In the genomic region with DNA sequence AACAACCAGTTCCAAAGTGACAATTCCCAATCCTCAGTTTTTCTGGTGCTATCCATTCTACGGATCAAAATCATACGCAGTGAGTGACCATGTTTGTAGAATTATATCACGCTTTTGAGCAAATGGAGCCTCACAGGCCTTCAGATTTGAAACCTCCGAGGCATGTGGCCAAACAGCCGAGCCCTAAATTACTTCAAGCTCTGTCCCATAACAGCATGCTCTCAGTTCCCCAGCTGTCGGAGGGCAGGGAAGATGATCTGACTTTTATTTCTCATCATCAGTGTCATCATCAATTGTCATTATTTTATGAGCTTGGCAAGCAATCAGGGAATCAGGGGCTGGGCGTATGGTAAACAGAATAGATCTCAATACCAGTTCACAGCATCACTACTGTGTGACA, we compare ENCODE assay signal across 24 cellular contexts.
"Had no signal": no experiment of that assay in that cellular context is flagged by ENCODE, and none has a peak within 500 bp of the region (broad histone marks: within the 10 kb centered on the region; RNA-seq: fewer than 3 reads in every experiment).

No MANE protein-coding gene starts in this region.

- H3K27ac ChIP-seq: hepatocyte, VCaP had no signal

- ATAC-seq: activated CD8-positive, alpha-beta T cell treated with anti-CD3 and anti-CD28 coated beads, Interleukin-2, amount 10 ng/mL, durations not matched to agents 7 days and 5 days; activated naive CD8-positive, alpha-beta T cell treated with anti-CD3 and anti-CD28 coated beads, Interleukin-2, amount 50 U/mL, for 24 hours; left lobe of liver; naive thymus-derived CD8-positive, alpha-beta T cell; T-cell had no signal

- H3K27me3 Mint-ChIP-seq: naive thymus-derived CD8-positive, alpha-beta T cell had no signal

- H3K4me2 ChIP-seq: hepatocyte had no signal

- H3K27me3 ChIP-seq: hepatocyte, tibial nerve had no signal

- H3K36me3 ChIP-seq: tibial nerve had no signal

- H3K9me3 Mint-ChIP-seq: activated naive CD8-positive, alpha-beta T cell treated with anti-CD3 and anti-CD28 coated beads, Interleukin-2, amount 50 U/mL, for 24 hours; activated T-helper 1 cell treated with anti-CD3 and anti-CD28 coated beads, Interleukin-12 subunit alpha, Interleukin-12 subunit beta, Interleukin-2, Interleukin-4 antibody, amounts not matched to agents 30 ng/mL and 10 ng/mL and 1 ng/mL, durations not matched to agents 14 hours and 24 hours and 36 hours; immature natural killer cell; naive thymus-derived CD8-positive, alpha-beta T cell; stimulated activated naive CD8-positive, alpha-beta T cell treated with anti-CD3 and anti-CD28 coated beads, Interleukin-15, Interleukin-2, amounts not matched to agents 100 ng/mL and 50 ng/mL, for 24 hours; T-cell; T-helper 2 cell treated with Interferon-gamma antibody and Interleukin-4, amounts not matched to agents 5 μg/mL and 100 μg/mL, for 36 hours had no signal

- H2AFZ ChIP-seq: hepatocyte had no signal

- H3K4me3 ChIP-seq: hepatocyte, tibial nerve had no signal

- H3K27ac Mint-ChIP-seq: activated CD8-positive, alpha-beta T cell treated with anti-CD3 and anti-CD28 coated beads, Interleukin-2, amount 10 ng/mL, durations not matched to agents 7 days and 5 days; activated naive CD8-positive, alpha-beta T cell treated with anti-CD3 and anti-CD28 coated beads, Interleukin-2, amount 50 U/mL, for 24 hours; activated T-helper 1 cell treated with anti-CD3 and anti-CD28 coated beads, Interleukin-12 subunit alpha, Interleukin-12 subunit beta, Interleukin-2, Interleukin-4 antibody, amounts not matched to agents 30 ng/mL and 10 ng/mL and 1 ng/mL, durations not matched to agents 14 hours and 24 hours and 36 hours; immature natural killer cell; progenitor cell of endocrine pancreas; stimulated activated naive CD8-positive, alpha-beta T cell treated with anti-CD3 and anti-CD28 coated beads, Interleukin-15, Interleukin-2, amounts not matched to agents 100 ng/mL and 50 ng/mL, for 24 hours; T-cell; T-helper 2 cell treated with Interferon-gamma antibody and Interleukin-4, amounts not matched to agents 5 μg/mL and 100 μg/mL, for 36 hours had no signal

- H3K9me3 ChIP-seq: tibial nerve had no signal

- DNase-seq: activated CD4-positive, alpha-beta T cell treated with anti-CD3 and anti-CD28 coated beads, Interleukin-2, amount 50 U/mL, for 1 hour; activated CD4-positive, CD25-positive, alpha-beta regulatory T cell treated with anti-CD3 and anti-CD28 coated beads, Interleukin-2, amount 50 U/mL, for 72 hours; activated CD8-positive, alpha-beta T cell treated with anti-CD3 and anti-CD28 coated beads, Interleukin-2, amount 10 ng/mL, durations not matched to agents 7 days and 5 days; activated gamma-delta T cell; activated naive CD4-positive, alpha-beta T cell treated with anti-CD3 and anti-CD28 coated beads, Interleukin-2, amount 50 U/mL, for 16 hours; activated naive CD8-positive, alpha-beta T cell treated with anti-CD3 and anti-CD28 coated beads, Interleukin-2, amount 50 U/mL, for 24 hours; caudate nucleus; dermis blood vessel endothelial cell; effector CD8-positive, alpha-beta T cell; foreskin melanocyte; glutamatergic neuron; immature natural killer cell; mammary epithelial cell; naive thymus-derived CD8-positive, alpha-beta T cell; stimulated activated CD4-positive, alpha-beta T cell treated with anti-CD3 and anti-CD28 coated beads, Interleukin-12 subunit alpha, Interleukin-12 subunit beta, amount 100 ng/mL, for 4 hours; T-cell had no signal

- H3K36me3 Mint-ChIP-seq: immature natural killer cell; naive thymus-derived CD8-positive, alpha-beta T cell; T-cell had no signal

- H3K4me3 Mint-ChIP-seq: activated CD8-positive, alpha-beta T cell treated with anti-CD3 and anti-CD28 coated beads, Interleukin-2, amount 10 ng/mL, durations not matched to agents 7 days and 5 days; activated naive CD8-positive, alpha-beta T cell treated with anti-CD3 and anti-CD28 coated beads, Interleukin-2, amount 50 U/mL, for 24 hours; activated T-helper 1 cell treated with anti-CD3 and anti-CD28 coated beads, Interleukin-12 subunit alpha, Interleukin-12 subunit beta, Interleukin-2, Interleukin-4 antibody, amounts not matched to agents 30 ng/mL and 10 ng/mL and 1 ng/mL, durations not matched to agents 14 hours and 24 hours and 36 hours; immature natural killer cell; naive thymus-derived CD8-positive, alpha-beta T cell; stimulated activated naive CD8-positive, alpha-beta T cell treated with anti-CD3 and anti-CD28 coated beads, Interleukin-15, Interleukin-2, amounts not matched to agents 100 ng/mL and 50 ng/mL, for 24 hours; T-cell; T-helper 2 cell treated with Interferon-gamma antibody and Interleukin-4, amounts not matched to agents 5 μg/mL and 100 μg/mL, for 36 hours had no signal
